Comparison of ENCODE assay signal across 20 cellular contexts in genomic region chr10:111102381-111102973, GRCh38. TPM values are rescaled to one million over a fixed set of nuclear protein-coding genes. Genes with fewer than 3 reads are reported as not detected.
"Had no signal": no experiment of that assay in that cellular context is flagged by ENCODE, and none has a peak within 500 bp of the region (broad histone marks: within the 10 kb centered on the region; RNA-seq: fewer than 3 reads in every experiment).

No MANE protein-coding gene starts in this region.

- H3K4me2 ChIP-seq: SK-N-SH had no signal

- H3K9me2 ChIP-seq: SK-N-SH had no signal

- H3K4me3 ChIP-seq: ascending aorta, dorsolateral prefrontal cortex, lung, suprapubic skin had no signal

- H3K9me3 ChIP-seq: ascending aorta, SK-N-SH, suprapubic skin had no signal

- H3K27ac ChIP-seq: ascending aorta, dorsolateral prefrontal cortex, foreskin keratinocyte, suprapubic skin had no signal

- H3K4me1 ChIP-seq: ascending aorta, foreskin keratinocyte, suprapubic skin had no signal

- ATAC-seq: activated CD8-positive, alpha-beta T cell treated with anti-CD3 and anti-CD28 coated beads, Interleukin-2, amount 10 ng/mL, durations not matched to agents 7 days and 5 days; foreskin keratinocyte; T-cell had no signal

- H3K36me3 ChIP-seq: ascending aorta, suprapubic skin had no signal

- H3K9ac ChIP-seq: SK-N-SH had no signal

- H3K27me3 ChIP-seq: ascending aorta, foreskin keratinocyte had no signal

- DNase-seq: activated CD4-positive, alpha-beta T cell treated with anti-CD3 and anti-CD28 coated beads, Interleukin-2, amount 10 ng/mL, durations not matched to agents 7 days and 5 days; activated CD8-positive, alpha-beta T cell treated with anti-CD3 and anti-CD28 coated beads, Interleukin-2, amount 10 ng/mL, durations not matched to agents 7 days and 5 days; activated naive CD4-positive, alpha-beta T cell treated with anti-CD3 and anti-CD28 coated beads, Interleukin-2, amount 50 U/mL, for 16 hours; activated T-cell treated with anti-CD3 and anti-CD28 coated beads, Interleukin-2, amount 50 U/mL, for 24 hours; endodermal cell; foreskin keratinocyte; hypothalamus; occipital lobe; retina; SK-N-SH; stimulated activated CD4-positive, alpha-beta T cell treated with anti-CD3 and anti-CD28 coated beads, Interleukin-12 subunit alpha, Interleukin-12 subunit beta, amount 100 ng/mL, for 4 hours; stimulated activated CD4-positive, alpha-beta T cell treated with anti-CD3 and anti-CD28 coated beads, Interleukin-1b, Interleukin-23, amount 100 ng/mL, for 48 hours; T-cell; trophoblast cell had no signal

RNA-seq across cellular contexts. Expression of gene ADRA2A, which starts 25.6 kb away (rescaled TPM):
- total RNA-seq: activated CD4-positive, alpha-beta T cell treated with anti-CD3 and anti-CD28 coated beads, Interleukin-2, amount 10 ng/mL, durations not matched to agents 7 days and 5 days; activated CD8-positive, alpha-beta T cell treated with anti-CD3 and anti-CD28 coated beads, Interleukin-2, amount 10 ng/mL, durations not matched to agents 7 days and 5 days; activated T-helper 2 cell treated with anti-CD3 and anti-CD28 coated beads, Interferon-gamma antibody, Interleukin-2, Interleukin-4, amounts not matched to agents 10 μg/mL and 5 μg/mL and 100 μg/mL, durations not matched to agents 14 hours and 24 hours and 36 hours; bronchial epithelial cell; foreskin keratinocyte had no signal
